11 cellular contexts compared by ENCODE assay signal in genomic region chr10:114856544-114857287, GRCh38. TPM values are rescaled to one million over a fixed set of nuclear protein-coding genes. Genes with fewer than 3 reads are reported as not detected.
DNase-seq lines count a peak whose midpoint lies in the region; ATAC-seq and TF ChIP-seq lines count a peak whose summit lies in the region.
"Had no signal": no experiment of that assay in that cellular context is flagged by ENCODE, and none has a peak within 500 bp of the region (broad histone marks: within the 10 kb centered on the region; RNA-seq: fewer than 3 reads in every experiment).

No MANE protein-coding gene starts in this region.

- no peak overlapping the region for H2BK120ac ChIP-seq in mesenchymal stem cell (ENCODE audit: low read depth, low read length)

- H2BK15ac ChIP-seq in mesenchymal stem cell (ENCODE audit: low read depth, poor library complexity, severe bottlenecking): no peak overlapping the region

- peak overlapping the region; percentile 27 for H2AK5ac ChIP-seq in mesenchymal stem cell (ENCODE audit: low read length, severe bottlenecking)

- WGBS in mesenchymal stem cell: 49% methylated on average over 5 of the region's 9 CpGs

- H2AFZ ChIP-seq in mesenchymal stem cell (ENCODE audit: low read depth, low read length): no peak overlapping the region

- H3K4me1 ChIP-seq in mesenchymal stem cell (ENCODE audit: control insufficient read depth, insufficient read depth, low read depth, low read length): peaks cover 4% of the 10 kb centered on the region

- no peak overlapping the region for H3K4me3 ChIP-seq in Jurkat, Clone E6-1 (ENCODE audit: low read length)
- peak overlapping the region; percentile 18 for H3K4me3 ChIP-seq in brain microvascular endothelial cell (ENCODE audit: low read depth, low read length)
- no peak overlapping the region for H3K4me3 ChIP-seq in mesenchymal stem cell (ENCODE audit: insufficient read depth in 1 of 2, low read depth in 1 of 2, low read length in 2 of 2)
- no peak overlapping the region for H3K4me3 ChIP-seq in H7 (ENCODE audit: insufficient read depth, low read depth, low read length)

- H4K8ac ChIP-seq in mesenchymal stem cell (ENCODE audit: low read length): no peak overlapping the region

- H3K4me2 ChIP-seq in mesenchymal stem cell (ENCODE audit: low read length, poor library complexity, severe bottlenecking): peak overlapping the region; percentile 45

- H3K36me3 ChIP-seq in brain microvascular endothelial cell (replicated peaks): peaks cover 53% of the 10 kb centered on the region
- peaks cover 3 to 89% of the 10 kb centered on the region in 2 experiments for H3K36me3 ChIP-seq in mesenchymal stem cell (ENCODE audit: control insufficient read depth in 1 of 2, insufficient read depth in 2 of 2, low read depth in 1 of 2, low read length in 2 of 2)
- H3K36me3 ChIP-seq in H7 (replicated peaks; ENCODE audit: control insufficient read depth, insufficient read depth, low read length): peaks cover 5% of the 10 kb centered on the region

- DNase-seq in Jurkat, Clone E6-1 (ENCODE audit: low read depth, low spot score): peak; percentile 17
- DNase-seq in brain microvascular endothelial cell (peak; percentile 83), mesenchymal stem cell (peak; percentile 64), OCI-M1 (lab: John Stamatoyannopoulos, UW) (no peak), KG1 (lab: John Stamatoyannopoulos, UW) (no peak), H7 (no peak), left colon (no peak)
- DNase-seq: cerebellar nuclear complex; naive B cell; stimulated activated CD8-positive, alpha-beta memory T cell treated with anti-CD3 and anti-CD28 coated beads, Interleukin-4, amount 100 ng/mL, for 48 hours had no signal

- no peak overlapping the region for H4K91ac ChIP-seq in mesenchymal stem cell (ENCODE audit: low read length)

- peak overlapping the region; percentile 86 for H2BK5ac ChIP-seq in mesenchymal stem cell (ENCODE audit: low read depth, low read length, poor library complexity, severe bottlenecking)

- ATAC-seq in left colon: no peak

- no peak overlapping the region for H3K14ac ChIP-seq in mesenchymal stem cell (ENCODE audit: low read length in 2 of 2)

- intact Hi-C loops in left colon (cut with DNase I, micrococcal nuclease): no loop called here

- H3K27me3 ChIP-seq in brain microvascular endothelial cell (replicated peaks) (no peaks in the 10 kb centered on the region), mesenchymal stem cell (ENCODE audit: control insufficient read depth in 1 of 2, insufficient read depth in 1 of 2, low read length in 2 of 2) (no peaks in the 10 kb centered on the region), H7 (ENCODE audit: control insufficient read depth, insufficient read depth, low read length) (no peaks in the 10 kb centered on the region)

- no peak overlapping the region for H3K18ac ChIP-seq in mesenchymal stem cell (ENCODE audit: low read depth in 1 of 2, low read length in 2 of 2)

- no peak for TF ChIP-seq CTCF in C4-2B (conservative IDR thresholded peaks at IDR 0.05)
- TF ChIP-seq CTCF in brain microvascular endothelial cell (IDR thresholded peaks at IDR 0.05; ENCODE audit: low read depth, low read length, missing control alignments): no peak

- no peak overlapping the region for H2BK12ac ChIP-seq in mesenchymal stem cell (ENCODE audit: low read length in 2 of 2)

- no peaks in the 10 kb centered on the region for H3K9me3 ChIP-seq in mesenchymal stem cell (ENCODE audit: control insufficient read depth, low read length)

- H3K9ac ChIP-seq in mesenchymal stem cell (ENCODE audit: low read length): peak overlapping the region; percentile 77

- peak overlapping the region; percentile 82 for H3K27ac ChIP-seq in C4-2B
- H3K27ac ChIP-seq in brain microvascular endothelial cell: peak overlapping the region; percentile 89
- peak overlapping the region; percentile 100 for H3K27ac ChIP-seq in mesenchymal stem cell (ENCODE audit: low read length, poor library complexity, severe bottlenecking)

- in situ Hi-C loops in brain microvascular endothelial cell (cut with HindIII; ENCODE audit: low pct_ligation_motif_present, low sequenced_read_pairs): no loop called here

- H3K79me1 ChIP-seq in mesenchymal stem cell (replicated peaks; ENCODE audit: low read length, poor library complexity, severe bottlenecking): peaks cover 5% of the 10 kb centered on the region

- no peak overlapping the region for H3K23ac ChIP-seq in mesenchymal stem cell (ENCODE audit: low read length in 2 of 2)

- H3K4ac ChIP-seq in mesenchymal stem cell (ENCODE audit: low read depth in 1 of 2, low read length in 2 of 2): peak overlapping the region in 1 of 2 experiments; percentile 28

RNA-seq across cellular contexts. Expression of gene FHIP2A, which starts 35.1 kb away (rescaled TPM):
- polyA plus RNA-seq in Jurkat, Clone E6-1 (2012; ENCODE audit: insufficient read depth, insufficient read length): 33.9 TPM
- polyA plus RNA-seq in mesenchymal stem cell (2013, experiment 1 of 2): 15.5 TPM
- 15.3 TPM for polyA plus RNA-seq in mesenchymal stem cell (2013, experiment 2 of 2)
- total RNA-seq in H7 (2014; rRNA removed; shearing (Covaris generic)): 7.8 and 13.1 TPM in 2 replicates
- 10 to 100 TPM; 15.1 to 15.7 TPM for total RNA-seq in left colon

Comparison
In these comparisons a context has a peak if more than half of its experiments do, and no peak if none do; other contexts are left out.
1. DNase-seq: peak in Jurkat, Clone E6-1 (single experiment), brain microvascular endothelial cell (single experiment) and mesenchymal stem cell (single experiment); none in OCI-M1 (single experiment), KG1 (single experiment), H7 (single experiment) and left colon (0 of 2).
2. Peak in every context shown above with its lines, with median percentiles within 50 percentile points of each other: H3K27ac ChIP-seq.